In the genomic region with DNA sequence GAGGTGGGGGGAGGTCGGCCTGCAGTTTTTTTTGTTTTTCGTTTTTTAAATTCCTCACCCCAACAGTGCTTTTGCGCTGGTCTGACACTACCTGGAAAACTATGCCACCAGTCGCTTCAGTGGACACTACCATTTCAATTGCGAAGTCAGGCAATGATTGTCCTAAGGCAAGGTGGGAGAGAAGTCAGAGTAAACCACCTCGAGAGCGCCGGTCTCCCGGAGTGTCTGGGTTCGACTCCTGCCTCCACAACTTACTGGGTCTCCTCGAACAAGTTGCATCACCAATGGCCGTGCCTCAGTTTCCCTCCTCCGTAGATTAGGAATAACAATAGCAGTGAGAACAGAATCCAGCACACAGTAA, we compare ENCODE assay signal across 9 cellular contexts. TPM values are rescaled to one million over a fixed set of nuclear protein-coding genes. Genes with fewer than 3 reads are reported as not detected.
DNase-seq lines count a peak whose midpoint lies in the region; ATAC-seq and TF ChIP-seq lines count a peak whose summit lies in the region.
"Had no signal": no experiment of that assay in that cellular context is flagged by ENCODE, and none has a peak within 500 bp of the region (broad histone marks: within the 10 kb centered on the region; RNA-seq: fewer than 3 reads in every experiment).

No MANE protein-coding gene starts in this region.

- peaks cover 4% of the 10 kb centered on the region for H3K9me3 Mint-ChIP-seq in activated naive CD8-positive, alpha-beta T cell (ENCODE audit: low read depth)

- H3K36me3 ChIP-seq in H7 (replicated peaks; ENCODE audit: control insufficient read depth, insufficient read depth, low read length) (no peaks in the 10 kb centered on the region), iPS DF 6.9 (ENCODE audit: control insufficient read depth, insufficient read depth, low read length) (no peaks in the 10 kb centered on the region)

- no peaks in the 10 kb centered on the region for H3K36me3 Mint-ChIP-seq in activated naive CD8-positive, alpha-beta T cell

- H3K4me1 Mint-ChIP-seq in activated naive CD8-positive, alpha-beta T cell (ENCODE audit: low read depth): peaks cover 4% of the 10 kb centered on the region

- peaks cover 29% of the 10 kb centered on the region for H3K27me3 Mint-ChIP-seq in activated naive CD8-positive, alpha-beta T cell

- peak overlapping the region; percentile 64 for H3K4me3 Mint-ChIP-seq in activated naive CD8-positive, alpha-beta T cell

- H3K4me1 ChIP-seq in iPS DF 6.9 (ENCODE audit: control insufficient read depth, insufficient read depth, low read length): no peaks in the 10 kb centered on the region

- intact Hi-C loops in sciatic nerve (cut with DNase I): no loop called here

- no peak for TF ChIP-seq CTCF in GM13977 (IDR thresholded peaks at IDR 0.05; ENCODE audit: extremely low read depth, insufficient read depth, missing control alignments)

- no peak overlapping the region for H3K27ac Mint-ChIP-seq in activated naive CD8-positive, alpha-beta T cell

- DNase-seq in H7 (peak; percentile 25), iPS DF 6.9 (ENCODE audit: low read depth, low spot score) (no peak), sciatic nerve (ENCODE audit: low spot score) (no peak), KBM-7 (no peak), GM13977 (ENCODE audit: low spot score) (no peak)
- DNase-seq: NCI-H187 treated with DMSO at 0.1 percent for 48 hours had no signal

- ATAC-seq in sciatic nerve (peak; percentile 15), GM18867 (IDR thresholded peaks at IDR 0.05; ENCODE audit: unreplicated experiment) (no peak), HG03439 (IDR thresholded peaks at IDR 0.05; ENCODE audit: unreplicated experiment) (no peak)

- no peak overlapping the region for H3K27ac ChIP-seq in iPS DF 6.9 (ENCODE audit: low read length)

- no peaks in the 10 kb centered on the region for H3K9me3 ChIP-seq in iPS DF 6.9 (ENCODE audit: control insufficient read depth, insufficient read depth, low read length)

- in situ Hi-C loops in KBM-7 (cut with MboI; ENCODE audit: low pct_unique_long_range_greater_than_20kb, low sequenced_read_pairs): no loop called here
- in situ Hi-C loops in GM13977 (cut with MboI; ENCODE audit: low pct_unique_long_range_greater_than_20kb, low sequenced_read_pairs, unreplicated experiment): loop anchor here (25.0 kb wide), 2 partner anchors 482 to 757 kb away; no protein-coding TSS in a partner anchor

- no CpG with 5 or more reads among the region's 13 CpGs for WGBS in iPS DF 6.9 (ENCODE audit: insufficient coverage, insufficient read length)

- H3K27me3 ChIP-seq in H7 (ENCODE audit: control insufficient read depth, insufficient read depth, low read length) (peaks cover 22% of the 10 kb centered on the region), iPS DF 6.9 (ENCODE audit: control insufficient read depth, insufficient read depth, low read length) (no peaks in the 10 kb centered on the region)

- H3K4me3 ChIP-seq in H7 (ENCODE audit: insufficient read depth, low read depth, low read length) (peak overlapping the region; percentile 67), iPS DF 6.9 (ENCODE audit: low read length) (peak overlapping the region; percentile 67; the same call in 1 of the 2 replicates)

RNA-seq across cellular contexts. Expression of gene SLC44A3, which starts 0.6 kb away (rescaled TPM):
- 0.83 and 1.5 TPM in 2 replicates for total RNA-seq in H7 (2014; rRNA removed; shearing (Covaris generic))
- 13.8 TPM for total RNA-seq in sciatic nerve
